Comparison of ENCODE assay signal across 27 cellular contexts in the genomic region with DNA sequence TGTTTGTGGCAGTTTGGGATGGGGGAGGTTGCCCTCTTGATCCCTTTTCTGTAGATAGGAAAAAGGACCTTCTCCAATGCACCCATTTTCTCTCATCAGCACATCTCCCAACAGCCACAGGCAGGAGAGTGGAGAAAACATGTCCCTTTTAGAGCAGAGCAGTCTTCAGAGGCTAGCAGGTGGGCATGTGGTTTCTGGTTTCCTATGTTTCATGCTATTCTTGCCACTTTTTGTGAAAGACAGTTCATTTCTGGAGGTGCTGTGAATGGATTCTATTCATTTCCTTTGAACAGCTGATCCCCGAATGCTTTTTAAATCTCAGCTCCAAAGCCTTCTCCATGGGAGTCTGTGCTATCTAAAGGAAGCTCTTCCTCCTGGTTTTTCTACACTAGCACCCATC. TPM values are rescaled to one million over a fixed set of nuclear protein-coding genes. Genes with fewer than 3 reads are reported as not detected.
"Had no signal": no experiment of that assay in that cellular context is flagged by ENCODE, and none has a peak within 500 bp of the region (broad histone marks: within the 10 kb centered on the region; RNA-seq: fewer than 3 reads in every experiment).

No MANE protein-coding gene starts in this region.

- H3K4me2 ChIP-seq: KMS-11 had no signal

- H3K9me3 ChIP-seq: SJCRH30 had no signal

- DNase-seq: IMR-90; Kasumi-1; MM.1S; NCI-H1092 treated with DMSO at 0.1 percent for 48 hours; NCI-H1436; NCI-H187; NCI-H2029; NCI-H2081 treated with DMSO at 0.1 percent for 48 hours; NCI-H2171; NCI-H226; NCI-H446; NCI-H510A; NCI-H524 treated with DMSO at 0.1 percent for 48 hours; NCI-H69; NCI-H774; NK-92 treated with Interleukin-12 subunit alpha and Interleukin-12 subunit beta, amount 100 ng/mL, for 24 hours; PC-3; SHP77 had no signal

- H3K27ac ChIP-seq: KMS-11, RWPE1, SJCRH30 had no signal

- FAIRE-seq: HepG2, K562 had no signal

- ATAC-seq: HepG2, K562, Panc1, PC-3, SK-N-SH treated with all-trans-retinoic acid at 6 μM for 48 hours had no signal

- H3K9ac ChIP-seq: KMS-11 had no signal

- H3K4me3 ChIP-seq: K562, SJCRH30 had no signal

- H3K36me3 ChIP-seq: SJCRH30 had no signal

- H3K27me3 ChIP-seq: SJCRH30 had no signal

RNA-seq across cellular contexts. Expression of a gene that starts 18.9 kb away (rescaled TPM):
- total RNA-seq: HT1080, OCI-LY7 had no signal
